In the genomic region with DNA sequence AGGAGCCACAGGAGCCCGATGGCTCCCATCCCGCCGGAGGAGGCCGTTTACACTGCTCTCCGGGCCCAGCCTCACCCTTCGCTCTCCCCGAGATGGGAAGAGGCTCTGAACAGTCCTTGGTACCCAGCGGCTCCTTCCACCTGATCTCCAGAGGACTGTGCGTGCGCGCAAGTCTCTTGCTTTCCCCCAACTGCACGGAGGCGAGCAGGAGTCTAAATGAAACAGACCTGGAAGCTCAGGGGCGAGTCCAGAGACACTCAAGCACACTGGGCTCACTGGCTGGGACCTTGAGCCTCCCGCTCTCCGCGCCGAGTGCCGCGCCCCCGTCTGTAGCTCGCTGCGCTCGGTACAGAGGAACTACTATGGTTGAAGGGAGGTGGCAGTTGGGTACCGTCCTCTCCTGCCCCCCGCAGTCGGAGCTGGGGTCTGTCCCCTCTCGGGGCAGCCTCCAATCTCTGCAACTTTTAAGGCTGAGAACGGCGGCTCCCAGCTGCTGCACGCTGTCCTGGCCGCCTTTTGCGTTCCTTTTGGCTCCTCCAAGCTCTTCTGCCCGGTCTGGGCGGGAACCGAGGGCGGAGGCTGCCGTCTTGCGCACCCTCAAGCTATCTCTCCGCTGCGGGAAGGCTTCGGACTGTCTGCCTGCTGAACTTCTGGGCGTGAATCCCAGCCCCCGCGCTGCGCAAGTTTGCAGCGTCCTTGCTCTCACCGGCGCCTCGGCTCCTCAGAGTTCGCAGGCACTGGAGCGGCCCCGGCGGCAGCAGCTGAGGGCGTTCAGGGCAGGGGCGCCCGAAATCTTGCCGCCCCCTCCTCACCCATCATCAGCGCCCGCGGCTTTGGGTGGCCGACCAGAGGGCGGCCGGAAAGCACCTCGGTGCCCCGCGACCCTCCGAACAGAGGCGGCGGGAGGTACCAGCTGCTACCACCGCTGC, we compare ENCODE assay signal across 8 cellular contexts. TPM values are rescaled to one million over a fixed set of nuclear protein-coding genes. Genes with fewer than 3 reads are reported as not detected.
A peak's percentile ranks its signal among the peaks of the same experiment; 100 is the strongest.
DNase-seq lines count a peak whose midpoint lies in the region; ATAC-seq and TF ChIP-seq lines count a peak whose summit lies in the region.

No MANE protein-coding gene starts in this region.

- H3K36me3 ChIP-seq in mesodermal cell (ENCODE audit: control insufficient read depth, insufficient read depth, low read length) (no peaks in the 10 kb centered on the region), urinary bladder (ENCODE audit: insufficient read depth) (no peaks in the 10 kb centered on the region)

- no peak for TF ChIP-seq CTCF in coronary artery (IDR thresholded peaks at IDR 0.05)

- DNase-seq in EL (peak; percentile 10), NCI-H1694 treated with DMSO at 0.1 percent for 48 hours (lab: John Stamatoyannopoulos, UW) (peak; percentile 61), coronary artery (ENCODE audit: low spot score) (no peak), NCI-H1930 (lab: John Stamatoyannopoulos, UW) (no peak)
- DNase-seq in effector CD4-positive, alpha-beta T cell, result no peak

- 1% methylated on average over 46 to 52 of the region's 71 CpGs for WGBS in mesodermal cell (ENCODE audit: insufficient coverage in 2 of 2), 2 experiments
- 1% methylated on average over 71 of the region's 71 CpGs for WGBS in urinary bladder

- H3K27ac ChIP-seq in coronary artery, result no peak overlapping the region
- H3K27ac ChIP-seq in mesodermal cell (ENCODE audit: low read depth, low read length, severe bottlenecking), result no peak overlapping the region
- H3K27ac ChIP-seq in urinary bladder (ENCODE audit: low read depth), result no peak overlapping the region

- H3K4me1 ChIP-seq in mesodermal cell (ENCODE audit: control insufficient read depth, insufficient read depth, low read length, poor library complexity, severe bottlenecking), result peaks cover 12% of the 10 kb centered on the region
- no peaks in the 10 kb centered on the region for H3K4me1 ChIP-seq in urinary bladder (ENCODE audit: insufficient read depth)

- no peaks in the 10 kb centered on the region for H3K9me3 ChIP-seq in mesodermal cell (ENCODE audit: control insufficient read depth, low read length)

- H3K4me3 ChIP-seq in coronary artery, result peak overlapping the region; percentile 69
- H3K4me3 ChIP-seq in mesodermal cell (ENCODE audit: extremely low read depth, insufficient read depth, low read length, poor library complexity, severe bottlenecking), result peak overlapping the region; percentile 32
- H3K4me3 ChIP-seq in urinary bladder (ENCODE audit: low read depth, low read length), result peak overlapping the region; percentile 21

- ATAC-seq in GM19395 (IDR thresholded peaks at IDR 0.05; ENCODE audit: unreplicated experiment), result no peak

RNA-seq across cellular contexts. Expression of a gene that starts 0.5 kb away (rescaled TPM):
- 1.00 TPM for polyA plus RNA-seq in mesodermal cell (2013, experiment 1 of 2)
- polyA plus RNA-seq in mesodermal cell (2013, experiment 2 of 2), result 0.46 TPM
- total RNA-seq in urinary bladder, result 1.0 TPM
- 0.29 TPM for polyA plus RNA-seq in urinary bladder

Comparison
In these comparisons a context has a peak if more than half of its experiments do, and no peak if none do; other contexts are left out.
1. DNase-seq: peak in EL (single experiment) and NCI-H1694 treated with DMSO at 0.1 percent for 48 hours (single experiment); none in coronary artery (single experiment), effector CD4-positive, alpha-beta T cell (single experiment) and NCI-H1930 (0 of 2).
2. Peak in every context shown above with its lines, with median percentiles within 50 percentile points of each other: H3K4me3 ChIP-seq.